Comparison of ENCODE assay signal across 17 cellular contexts in the genomic region with DNA sequence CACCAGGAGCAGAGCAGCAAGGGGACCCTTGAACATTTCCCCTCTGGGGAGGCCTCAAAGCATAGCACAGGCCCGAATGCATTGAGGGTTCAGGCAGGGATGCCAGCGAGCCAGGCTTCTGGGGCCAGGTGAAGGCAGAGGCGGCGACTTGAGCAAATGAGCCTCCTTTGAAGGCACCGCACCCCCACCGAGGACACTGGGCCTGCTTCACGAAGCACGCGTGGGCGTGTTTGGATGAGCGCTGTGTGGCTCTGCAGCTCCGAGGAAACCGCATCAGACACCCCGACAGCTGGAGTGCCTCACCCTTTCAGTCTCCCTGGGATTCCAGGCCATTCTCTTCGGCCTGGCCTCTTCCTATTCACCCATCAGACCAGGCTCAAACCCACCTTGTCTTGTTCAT.
DNase-seq lines count a peak whose midpoint lies in the region; ATAC-seq, FAIRE-seq and TF ChIP-seq lines count a peak whose summit lies in the region.
"Had no signal": no experiment of that assay in that cellular context is flagged by ENCODE, and none has a peak within 500 bp of the region (broad histone marks: within the 10 kb centered on the region; RNA-seq: fewer than 3 reads in every experiment).

No MANE protein-coding gene starts in this region.

- H3K4me3 ChIP-seq in RWPE2 (ENCODE audit: severe bottlenecking) (no peak overlapping the region), astrocyte (ENCODE audit: insufficient read depth, low read depth, low read length) (no peak overlapping the region), brain microvascular endothelial cell (ENCODE audit: low read depth, low read length) (no peak overlapping the region)
- H3K4me3 ChIP-seq: K562 had no signal

- H2AFZ ChIP-seq in astrocyte (ENCODE audit: low read depth, low read length): no peak overlapping the region

- H3K4me1 ChIP-seq in RWPE2 (ENCODE audit: insufficient read depth, poor library complexity, severe bottlenecking) (no peaks in the 10 kb centered on the region), astrocyte (ENCODE audit: insufficient read depth, low read length) (peaks cover 36% of the 10 kb centered on the region)

- H4K20me1 ChIP-seq in astrocyte (ENCODE audit: insufficient read depth, low read length): no peaks in the 10 kb centered on the region

- H3K9me3 ChIP-seq in RWPE2 (ENCODE audit: severe bottlenecking) (no peaks in the 10 kb centered on the region), astrocyte (ENCODE audit: insufficient read depth, low read depth, low read length) (no peaks in the 10 kb centered on the region)

- H3K36me3 Mint-ChIP-seq in astrocyte (ENCODE audit: low read depth, unreplicated experiment): no peaks in the 10 kb centered on the region
- H3K36me3 Mint-ChIP-seq: CD14-positive monocyte had no signal

- peaks cover 47% of the 10 kb centered on the region for H3K4me1 Mint-ChIP-seq in astrocyte (ENCODE audit: low read depth, unreplicated experiment)
- peaks cover 8% of the 10 kb centered on the region for H3K4me1 Mint-ChIP-seq in stimulated activated naive CD8-positive, alpha-beta T cell treated with anti-CD3 and anti-CD28 coated beads, Interleukin-15, amount 100 ng/mL, for 72 hours

- no peaks in the 10 kb centered on the region for H3K36me3 ChIP-seq in RWPE2 (ENCODE audit: low read depth)
- no peaks in the 10 kb centered on the region for H3K36me3 ChIP-seq in astrocyte (ENCODE audit: insufficient read depth, low read length)
- H3K36me3 ChIP-seq in brain microvascular endothelial cell (replicated peaks): no peaks in the 10 kb centered on the region

- peaks cover under 1% of the 10 kb centered on the region for H3K9me3 Mint-ChIP-seq in astrocyte (ENCODE audit: unreplicated experiment)
- H3K9me3 Mint-ChIP-seq in stimulated activated naive CD8-positive, alpha-beta T cell treated with anti-CD3 and anti-CD28 coated beads, Interleukin-15, amount 100 ng/mL, for 72 hours: no peaks in the 10 kb centered on the region

- in situ Hi-C loops in brain microvascular endothelial cell (cut with HindIII; ENCODE audit: low pct_ligation_motif_present, low sequenced_read_pairs): loop anchor here (25.0 kb wide), 1 partner anchor 610 kb away; no protein-coding TSS in a partner anchor

- FAIRE-seq in astrocyte (lab: Jason Lieb, UNC): no peak
- FAIRE-seq: K562 had no signal

- DNase-seq in RWPE2 (ENCODE audit: low spot score): peak; percentile 23
- DNase-seq in astrocyte (ENCODE audit: low read depth): no peak
- peak; percentile 12 for DNase-seq in mucosa of gallbladder (ENCODE audit: low spot score)
- peak; percentile 34 for DNase-seq in superior temporal gyrus (ENCODE audit: extremely low spot score)
- DNase-seq in stimulated activated naive CD8-positive, alpha-beta T cell treated with anti-CD3 and anti-CD28 coated beads, Interleukin-15, amount 100 ng/mL, for 72 hours: no peak
- no peak for DNase-seq in brain microvascular endothelial cell
- DNase-seq in activated naive CD4-positive, alpha-beta T cell treated with Interleukin-2 at 50 U/mL for 16 hours: no peak
- DNase-seq: ACHN, AML-193, DMS153, GOT3, NCI-H1417 treated with DMSO at 0.1 percent for 48 hours, NCI-H2029 treated with DMSO at 0.1 percent for 48 hours had no signal

- no peak overlapping the region for H3K9ac ChIP-seq in astrocyte (ENCODE audit: low read length)

- H3K27ac ChIP-seq in RWPE2 (ENCODE audit: poor library complexity, severe bottlenecking): no peak overlapping the region
- no peak overlapping the region for H3K27ac ChIP-seq in astrocyte (ENCODE audit: low read depth, low read length)
- no peak overlapping the region for H3K27ac ChIP-seq in brain microvascular endothelial cell

- no peak for TF ChIP-seq CTCF in RWPE2 (IDR thresholded peaks at IDR 0.05; ENCODE audit: poor library complexity, severe bottlenecking)
- TF ChIP-seq CTCF in astrocyte (IDR thresholded peaks at IDR 0.05; ENCODE audit: insufficient read depth, low read depth, low read length): no peak
- TF ChIP-seq CTCF in brain microvascular endothelial cell (IDR thresholded peaks at IDR 0.05; ENCODE audit: low read depth, low read length, missing control alignments): no peak

- no peak for ATAC-seq in RWPE2 (ENCODE audit: low read depth)
- ATAC-seq in stimulated activated naive CD8-positive, alpha-beta T cell treated with anti-CD3 and anti-CD28 coated beads, Interleukin-15, amount 100 ng/mL, for 72 hours: no peak
- ATAC-seq: Panc1, Right ventricle myocardium inferior had no signal

- H3K4me2 ChIP-seq in astrocyte (ENCODE audit: low read length): no peak overlapping the region

- H3K27ac Mint-ChIP-seq in astrocyte (ENCODE audit: unreplicated experiment): peak overlapping the region; percentile 15
- no peak overlapping the region for H3K27ac Mint-ChIP-seq in stimulated activated naive CD8-positive, alpha-beta T cell treated with anti-CD3 and anti-CD28 coated beads, Interleukin-15, amount 100 ng/mL, for 72 hours

- no peaks in the 10 kb centered on the region for H3K27me3 ChIP-seq in RWPE2 (ENCODE audit: insufficient read depth, poor library complexity, severe bottlenecking)
- H3K27me3 ChIP-seq in astrocyte (ENCODE audit: insufficient read depth, low read length): no peaks in the 10 kb centered on the region
- H3K27me3 ChIP-seq in brain microvascular endothelial cell (replicated peaks): no peaks in the 10 kb centered on the region

- H3K79me2 ChIP-seq in astrocyte (ENCODE audit: insufficient read depth, low read length): no peaks in the 10 kb centered on the region

- no peaks in the 10 kb centered on the region for H3K27me3 Mint-ChIP-seq in astrocyte (ENCODE audit: low read depth, unreplicated experiment)
- no peaks in the 10 kb centered on the region for H3K27me3 Mint-ChIP-seq in stimulated activated naive CD8-positive, alpha-beta T cell treated with anti-CD3 and anti-CD28 coated beads, Interleukin-15, amount 100 ng/mL, for 72 hours

- no peak overlapping the region for H3K4me3 Mint-ChIP-seq in astrocyte (ENCODE audit: unreplicated experiment)
- no peak overlapping the region for H3K4me3 Mint-ChIP-seq in stimulated activated naive CD8-positive, alpha-beta T cell treated with anti-CD3 and anti-CD28 coated beads, Interleukin-15, amount 100 ng/mL, for 72 hours
- H3K4me3 Mint-ChIP-seq: CD14-positive monocyte had no signal

Comparison
In these comparisons a context has a peak if more than half of its experiments do, and no peak if none do; other contexts are left out.
1. DNase-seq: peak in RWPE2 (single experiment), mucosa of gallbladder (single experiment) and superior temporal gyrus (single experiment); none in astrocyte (single experiment), stimulated activated naive CD8-positive, alpha-beta T cell treated with anti-CD3 and anti-CD28 coated beads, Interleukin-15, amount 100 ng/mL, for 72 hours (0 of 2), brain microvascular endothelial cell (single experiment) and activated naive CD4-positive, alpha-beta T cell treated with Interleukin-2 at 50 U/mL for 16 hours (single experiment).